ENCODE assay signal across 1 cellular context in genomic region chr17:38719284-38719942, GRCh38.
TF ChIP-seq lines count a peak whose summit lies in the region.

No MANE protein-coding gene starts in this region.

TF ChIP-seq in GM23338, 12 proteins besides CTCF, POLR2A, EP300 and RAD21 (continued from another document):
- TF ChIP-seq ZNF462 (CRISPR knock-in tag; IDR thresholded peaks at IDR 0.05) (no peak), ZNF331 (CRISPR knock-in tag; IDR thresholded peaks at IDR 0.05; ENCODE audit: low read depth) (no peak), STAT1 (IDR thresholded peaks at IDR 0.05; ENCODE audit: unreplicated experiment) (no peak), ETS1 (IDR thresholded peaks at IDR 0.05) (no peak), JUNB (IDR thresholded peaks at IDR 0.05; ENCODE audit: unreplicated experiment) (no peak)
